In genomic region chr9:69486498-69486897, GRCh38 we compare ENCODE assay signal across 19 cellular contexts.
"Had no signal": no experiment of that assay in that cellular context is flagged by ENCODE, and none has a peak within 500 bp of the region (broad histone marks: within the 10 kb centered on the region; RNA-seq: fewer than 3 reads in every experiment).

No MANE protein-coding gene starts in this region.

- DNase-seq: activated B cell treated with CpG ODN at 0.5 μM for 24 hours; activated CD4-positive, alpha-beta T cell treated with anti-CD3 and anti-CD28 coated beads for 36 hours; activated CD8-positive, alpha-beta memory T cell treated with anti-CD3 and anti-CD28 coated beads, Interleukin-2, amount 10 ng/mL, durations not matched to agents 7 days and 5 days; activated CD8-positive, alpha-beta T cell treated with anti-CD3 and anti-CD28 coated beads for 36 hours; activated gamma-delta T cell; activated naive CD4-positive, alpha-beta T cell treated with anti-CD3 and anti-CD28 coated beads, Interleukin-2, amount 50 U/mL, for 16 hours; activated naive CD8-positive, alpha-beta T cell treated with anti-CD3 and anti-CD28 coated beads, Interleukin-2, amount 50 U/mL, for 24 hours; activated T-cell treated with anti-CD3 and anti-CD28 coated beads for 4 hours; erythroblast; foreskin melanocyte; left ventricle myocardium superior; psoas muscle; stimulated activated CD4-positive, alpha-beta T cell treated with anti-CD3 and anti-CD28 coated beads, Interleukin-4, amount 100 ng/mL, for 24 hours; stimulated activated naive CD4-positive, alpha-beta T cell treated with Interleukin-2 at 50 U/mL for 16 hours; T-cell; T1000 had no signal

- H3K4me3 Mint-ChIP-seq: activated B cell treated with CpG ODN at 0.5 μM for 24 hours; activated CD4-positive, alpha-beta T cell treated with anti-CD3 and anti-CD28 coated beads for 36 hours; activated CD8-positive, alpha-beta memory T cell treated with anti-CD3 and anti-CD28 coated beads, Interleukin-2, amount 10 ng/mL, durations not matched to agents 7 days and 5 days; activated CD8-positive, alpha-beta T cell treated with anti-CD3 and anti-CD28 coated beads for 36 hours; activated naive CD8-positive, alpha-beta T cell treated with anti-CD3 and anti-CD28 coated beads, Interleukin-2, amount 50 U/mL, for 24 hours; T-cell; type B pancreatic cell had no signal

- H3K4me1 Mint-ChIP-seq: activated B cell treated with CpG ODN at 0.5 μM for 24 hours; activated CD4-positive, alpha-beta T cell treated with anti-CD3 and anti-CD28 coated beads for 36 hours; activated CD8-positive, alpha-beta memory T cell treated with anti-CD3 and anti-CD28 coated beads, Interleukin-2, amount 10 ng/mL, durations not matched to agents 7 days and 5 days; activated naive CD8-positive, alpha-beta T cell treated with anti-CD3 and anti-CD28 coated beads, Interleukin-2, amount 50 U/mL, for 24 hours had no signal

- H3K4me3 ChIP-seq: psoas muscle, right atrium auricular region, thoracic aorta had no signal

- H3K27me3 ChIP-seq: right atrium auricular region had no signal

- H3K36me3 Mint-ChIP-seq: activated CD8-positive, alpha-beta memory T cell treated with anti-CD3 and anti-CD28 coated beads, Interleukin-2, amount 10 ng/mL, durations not matched to agents 7 days and 5 days; type B pancreatic cell had no signal

- H3K9me3 ChIP-seq: psoas muscle, right atrium auricular region, thoracic aorta had no signal

- H3K27me3 Mint-ChIP-seq: activated B cell treated with CpG ODN at 0.5 μM for 24 hours; activated CD4-positive, alpha-beta T cell treated with anti-CD3 and anti-CD28 coated beads for 36 hours; activated CD8-positive, alpha-beta memory T cell treated with anti-CD3 and anti-CD28 coated beads, Interleukin-2, amount 10 ng/mL, durations not matched to agents 7 days and 5 days; activated CD8-positive, alpha-beta T cell treated with anti-CD3 and anti-CD28 coated beads for 36 hours; activated naive CD8-positive, alpha-beta T cell treated with anti-CD3 and anti-CD28 coated beads, Interleukin-2, amount 50 U/mL, for 24 hours; T-cell had no signal

- H3K9me3 Mint-ChIP-seq: activated B cell treated with CpG ODN at 0.5 μM for 24 hours; activated CD8-positive, alpha-beta T cell treated with anti-CD3 and anti-CD28 coated beads for 36 hours; type B pancreatic cell had no signal

- H3K27ac ChIP-seq: psoas muscle, right atrium auricular region, thoracic aorta had no signal

- H3K36me3 ChIP-seq: right atrium auricular region, thoracic aorta had no signal

- ATAC-seq: activated CD4-positive, alpha-beta T cell treated with anti-CD3 and anti-CD28 coated beads for 36 hours; activated CD8-positive, alpha-beta memory T cell treated with anti-CD3 and anti-CD28 coated beads, Interleukin-2, amount 10 ng/mL, durations not matched to agents 7 days and 5 days; activated CD8-positive, alpha-beta T cell treated with anti-CD3 and anti-CD28 coated beads for 36 hours; activated naive CD8-positive, alpha-beta T cell treated with anti-CD3 and anti-CD28 coated beads, Interleukin-2, amount 50 U/mL, for 24 hours; left ventricle myocardium superior; psoas muscle; T-cell had no signal

- H3K4me1 ChIP-seq: right atrium auricular region had no signal

- H3K27ac Mint-ChIP-seq: activated B cell treated with CpG ODN at 0.5 μM for 24 hours; activated CD4-positive, alpha-beta T cell treated with anti-CD3 and anti-CD28 coated beads for 36 hours; activated CD8-positive, alpha-beta memory T cell treated with anti-CD3 and anti-CD28 coated beads, Interleukin-2, amount 10 ng/mL, durations not matched to agents 7 days and 5 days; activated CD8-positive, alpha-beta T cell treated with anti-CD3 and anti-CD28 coated beads for 36 hours; activated naive CD8-positive, alpha-beta T cell treated with anti-CD3 and anti-CD28 coated beads, Interleukin-2, amount 50 U/mL, for 24 hours; type B pancreatic cell had no signal
